Comparison of ENCODE assay signal across 7 cellular contexts in the genomic region with DNA sequence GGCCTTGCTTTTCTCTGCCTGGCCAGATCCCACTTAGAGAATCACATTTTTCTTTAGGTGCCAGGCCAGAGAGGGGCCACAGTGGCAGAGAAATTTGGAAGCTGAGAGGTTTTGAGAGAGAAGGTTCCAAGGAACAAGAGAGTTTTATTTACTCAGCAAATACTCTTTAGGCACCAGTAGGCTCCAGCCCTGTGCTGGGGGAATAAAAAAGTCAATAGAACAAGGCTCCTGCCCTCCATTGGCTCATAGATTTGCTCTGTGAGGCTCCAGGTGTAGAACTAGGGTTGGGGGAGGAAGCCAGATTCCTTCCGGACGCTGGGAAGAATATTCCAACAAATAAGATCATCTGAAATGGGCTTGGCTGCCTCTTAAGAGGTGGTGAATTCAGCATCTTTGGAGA. TPM values are rescaled to one million over a fixed set of nuclear protein-coding genes. Genes with fewer than 3 reads are reported as not detected.
"Had no signal": no experiment of that assay in that cellular context is flagged by ENCODE, and none has a peak within 500 bp of the region (broad histone marks: within the 10 kb centered on the region; RNA-seq: fewer than 3 reads in every experiment).

No MANE protein-coding gene starts in this region.

- ATAC-seq: HepG2 had no signal

- H3K27ac ChIP-seq: GM23248, HL-60 had no signal

- FAIRE-seq: HepG2 had no signal

- DNase-seq: GM23248, GOT3, H9, HCEC 1CT had no signal

- H3K4me3 ChIP-seq: GM23248 had no signal

RNA-seq across cellular contexts. Expression of gene ST8SIA2, which starts 59.9 kb away (rescaled TPM):
- total RNA-seq: GM23248, HepG2 had no signal
- polyA plus RNA-seq: GM23248, HepG2, IgD-negative memory B cell had no signal
